Comparison of ENCODE assay signal across 8 cellular contexts in genomic region chr20:50112512-50113419, GRCh38. TPM values are rescaled to one million over a fixed set of nuclear protein-coding genes. Genes with fewer than 3 reads are reported as not detected.
DNase-seq lines count a peak whose midpoint lies in the region; ATAC-seq and TF ChIP-seq lines count a peak whose summit lies in the region.

UBE2V1 (minus strand) TSS chr20:50113150; CDS start chr20:50113128, 22 bp downstream.

- H3K27me3 Mint-ChIP-seq in CD4-positive, CD25-positive, alpha-beta regulatory T cell: no peaks in the 10 kb centered on the region

- DNase-seq in CD4-positive, CD25-positive, alpha-beta regulatory T cell: peak; percentile 85 to 93 (median 88)
- peak; percentile 91 for DNase-seq in KBM-7
- DNase-seq in activated T-cell treated with anti-CD3 and anti-CD28 coated beads, Interleukin-2, amount 50 U/mL, for 1 hour: peak; percentile 87
- DNase-seq in epithelial cell of proximal tubule (ENCODE audit: low read depth): no peak
- DNase-seq in stimulated activated CD8-positive, alpha-beta memory T cell treated with anti-CD3 and anti-CD28 coated beads, Interleukin-4, amount 100 ng/mL, for 4 hours (ENCODE audit: low read depth in 2 of 2, low spot score in 1 of 2): peak; percentile 72 to 81

- peak; percentile 43 for TF ChIP-seq CTCF in epithelial cell of proximal tubule (conservative IDR thresholded peaks at IDR 0.05; ENCODE audit: low read depth, low read length)

- peak within 1 kb of the TSS; percentile 97 to 99 (median 98) for H3K27ac Mint-ChIP-seq in CD4-positive, CD25-positive, alpha-beta regulatory T cell

- H3K9ac ChIP-seq in mucosa of rectum (ENCODE audit: low read depth in 1 of 2, low read length in 2 of 2): peak within 1 kb of the TSS; percentile 90 to 95

- peak within 1 kb of the TSS; percentile 92 for H3K27ac ChIP-seq in CD4-positive, CD25-positive, alpha-beta regulatory T cell (ENCODE audit: insufficient read depth, low read length, poor library complexity, severe bottlenecking)
- peak within 1 kb of the TSS; percentile 90 to 95 for H3K27ac ChIP-seq in mucosa of rectum (ENCODE audit: low read depth in 2 of 2, low read length in 2 of 2)

- no peaks in the 10 kb centered on the region for H3K9me3 ChIP-seq in CD4-positive, CD25-positive, alpha-beta regulatory T cell (ENCODE audit: control insufficient read depth in 2 of 2, low read length in 2 of 2)
- no peaks in the 10 kb centered on the region for H3K9me3 ChIP-seq in mucosa of rectum (ENCODE audit: control insufficient read depth in 2 of 2, low read length in 2 of 2)

- no peaks in the 10 kb centered on the region for H3K36me3 ChIP-seq in CD4-positive, CD25-positive, alpha-beta regulatory T cell (ENCODE audit: control insufficient read depth, insufficient read depth, low read length)
- H3K36me3 ChIP-seq in mucosa of rectum (ENCODE audit: control insufficient read depth in 2 of 2, insufficient read depth in 2 of 2, low read length in 2 of 2): peaks cover 0 to 3% of the 10 kb centered on the region in 2 donors

- H3K4me3 Mint-ChIP-seq in CD4-positive, CD25-positive, alpha-beta regulatory T cell: peak within 1 kb of the TSS; percentile 96 to 100 (median 98)

- peaks cover 67% of the 10 kb centered on the region for H3K4me1 ChIP-seq in CD4-positive, CD25-positive, alpha-beta regulatory T cell (ENCODE audit: control insufficient read depth, insufficient read depth, low read length, poor library complexity, severe bottlenecking)
- H3K4me1 ChIP-seq in mucosa of rectum (ENCODE audit: control insufficient read depth in 2 of 2, insufficient read depth in 2 of 2, low read length in 2 of 2): peaks cover 56 to 60% of the 10 kb centered on the region in 2 donors

- H3K4me3 ChIP-seq in CD4-positive, CD25-positive, alpha-beta regulatory T cell (ENCODE audit: low read depth, low read length): peak within 1 kb of the TSS; percentile 96
- H3K4me3 ChIP-seq in epithelial cell of proximal tubule (ENCODE audit: low read depth, low read length): peak within 1 kb of the TSS; percentile 88
- peak within 1 kb of the TSS; percentile 80 to 93 for H3K4me3 ChIP-seq in mucosa of rectum (ENCODE audit: low read length in 2 of 2)

- peaks cover 27 to 84% (median 74%) of the 10 kb centered on the region in 4 donors for H3K4me1 Mint-ChIP-seq in CD4-positive, CD25-positive, alpha-beta regulatory T cell

- no peaks in the 10 kb centered on the region for H3K36me3 Mint-ChIP-seq in CD4-positive, CD25-positive, alpha-beta regulatory T cell

- no peaks in the 10 kb centered on the region for H3K9me3 Mint-ChIP-seq in CD4-positive, CD25-positive, alpha-beta regulatory T cell

- no peaks in the 10 kb centered on the region for H3K27me3 ChIP-seq in CD4-positive, CD25-positive, alpha-beta regulatory T cell (ENCODE audit: control insufficient read depth, insufficient read depth, low read length)
- no peaks in the 10 kb centered on the region for H3K27me3 ChIP-seq in mucosa of rectum (ENCODE audit: control insufficient read depth in 2 of 2, insufficient read depth in 2 of 2, low read length in 2 of 2)

- in situ Hi-C loops in KBM-7 (cut with MboI; ENCODE audit: low pct_unique_long_range_greater_than_20kb, low sequenced_read_pairs): no loop called here

- ATAC-seq in CD4-positive, CD25-positive, alpha-beta regulatory T cell (ENCODE audit: low read depth in 2 of 2): peak; percentile 70 to 77
- ATAC-seq in GM21367 (IDR thresholded peaks at IDR 0.05; ENCODE audit: unreplicated experiment): peak; percentile 27

TF ChIP-seq in PFSK-1, 5 proteins besides CTCF, POLR2A, EP300 and RAD21:
- TF ChIP-seq FOXP2 (optimal IDR thresholded peaks at IDR 0.05; ENCODE audit: borderline replicate concordance, extremely low read depth, extremely low read length, insufficient read depth) (peak; percentile 55), SIN3A (IDR thresholded peaks at IDR 0.05; ENCODE audit: borderline replicate concordance, insufficient read depth, low read length) (no peak), REST (IDR thresholded peaks at IDR 0.05; ENCODE audit: insufficient read depth in 1 of 2, low read depth in 2 of 2, low read length in 2 of 2) (no peak), POLR2AphosphoS5 (IDR thresholded peaks at IDR 0.05; ENCODE audit: low read depth, low read length) (peak; percentile 90; the same call in 1 of the 2 replicates)

RNA-seq across cellular contexts. Expression of gene UBE2V1, which starts in this region (rescaled TPM):
- 124 TPM for total RNA-seq in CD4-positive, CD25-positive, alpha-beta regulatory T cell
- 100 to 1,000 TPM; 115 to 130 (median 127) TPM for polyA plus RNA-seq in CD4-positive, CD25-positive, alpha-beta regulatory T cell
- 50.3 TPM for polyA plus RNA-seq in PFSK-1 (2012; ENCODE audit: insufficient read length, low read depth)
- total RNA-seq in epithelial cell of proximal tubule: 109 and 112 TPM in 2 replicates
